ENCODE assay signal across 17 cellular contexts in genomic region chr4:173446416-173446815, GRCh38. TPM values are rescaled to one million over a fixed set of nuclear protein-coding genes. Genes with fewer than 3 reads are reported as not detected.
DNase-seq lines count a peak whose midpoint lies in the region; ATAC-seq and TF ChIP-seq lines count a peak whose summit lies in the region.
"Had no signal": no experiment of that assay in that cellular context is flagged by ENCODE, and none has a peak within 500 bp of the region (broad histone marks: within the 10 kb centered on the region; RNA-seq: fewer than 3 reads in every experiment).

No MANE protein-coding gene starts in this region.

- H3K4me1 Mint-ChIP-seq in Caco-2 (ENCODE audit: low read depth, unreplicated experiment) = peaks cover 6% of the 10 kb centered on the region
- H3K4me1 Mint-ChIP-seq: central memory CD8-positive, alpha-beta T cell had no signal

- no peaks in the 10 kb centered on the region for H3K9me3 Mint-ChIP-seq in Caco-2 (ENCODE audit: unreplicated experiment)
- H3K9me3 Mint-ChIP-seq: central memory CD8-positive, alpha-beta T cell had no signal

- POLR2A ChIA-PET in Caco-2 (lab: Charles Lee) = no interaction called here

- DNase-seq in esophagus muscularis mucosa (ENCODE audit: extremely low spot score) (no peak), Right ventricle myocardium superior (no peak), GOT3 (lab: John Stamatoyannopoulos, UW) (no peak), Caco-2 (no peak)
- DNase-seq: activated CD4-positive, alpha-beta T cell treated with anti-CD3 and anti-CD28 coated beads for 48 hours; activated naive CD4-positive, alpha-beta T cell; MG63; NCI-H524; stimulated activated CD8-positive, alpha-beta memory T cell treated with anti-CD3 and anti-CD28 coated beads, Interleukin-4, amount 100 ng/mL, for 48 hours had no signal

- H3K9me3 ChIP-seq in esophagus muscularis mucosa (no peaks in the 10 kb centered on the region), Caco-2 (no peaks in the 10 kb centered on the region)
- H3K9me3 ChIP-seq: MG63 had no signal

- BruUV-seq in Caco-2 (replicated peaks; lab: Mats Ljungman, UMichigan) = no TSS peak

- H3K4me3 ChIP-seq in esophagus muscularis mucosa = no peak overlapping the region
- H3K4me3 ChIP-seq in Caco-2 (ENCODE audit: low read depth, low read length) = no peak overlapping the region
- H3K4me3 ChIP-seq: MG63 had no signal

- no peak overlapping the region for H3K27ac Mint-ChIP-seq in Caco-2 (ENCODE audit: unreplicated experiment)

- TF ChIP-seq POLR2A in esophagus muscularis mucosa (IDR thresholded peaks at IDR 0.05; ENCODE audit: low read depth) = no peak

- TF ChIP-seq CTCF in esophagus muscularis mucosa (IDR thresholded peaks at IDR 0.05) = no peak
- no peak for TF ChIP-seq CTCF in Caco-2 (IDR thresholded peaks at IDR 0.05; ENCODE audit: insufficient read depth in 1 of 2, low read depth in 1 of 2, low read length in 1 of 2, severe bottlenecking in 1 of 2, unreplicated experiment in 1 of 2)

- no peak overlapping the region for H3K27ac ChIP-seq in esophagus muscularis mucosa (replicated peaks in 1 of 4)
- H3K27ac ChIP-seq: HL-60 had no signal

- intact Hi-C loops in esophagus muscularis mucosa (cut with DNase I) (no loop called here), Right ventricle myocardium superior (cut with DNase I) (loop anchor here (5.0 kb wide), 1 partner anchor 41 kb away; no protein-coding TSS in a partner anchor), Caco-2 (cut with micrococcal nuclease; ENCODE audit: unreplicated experiment) (no loop called here)

- 100% methylated on average over 1 of the region's 1 CpG for WGBS in esophagus muscularis mucosa

- no peaks in the 10 kb centered on the region for H3K27me3 ChIP-seq in esophagus muscularis mucosa
- no peaks in the 10 kb centered on the region for H3K27me3 ChIP-seq in Caco-2 (replicated peaks; ENCODE audit: control insufficient read depth, insufficient read depth, low read length)
- H3K27me3 ChIP-seq: MG63 had no signal

- H3K4me3 Mint-ChIP-seq in Caco-2 (ENCODE audit: unreplicated experiment) = no peak overlapping the region
- H3K4me3 Mint-ChIP-seq: central memory CD8-positive, alpha-beta T cell; neural crest cell had no signal

- H3K36me3 ChIP-seq in esophagus muscularis mucosa = no peaks in the 10 kb centered on the region
- H3K36me3 ChIP-seq in Caco-2 (ENCODE audit: control insufficient read depth, insufficient read depth, low read length) = no peaks in the 10 kb centered on the region
- H3K36me3 ChIP-seq: MG63 had no signal

- no peaks in the 10 kb centered on the region for H3K36me3 Mint-ChIP-seq in Caco-2 (ENCODE audit: insufficient read depth, unreplicated experiment)

- no peaks in the 10 kb centered on the region for H3K27me3 Mint-ChIP-seq in Caco-2 (ENCODE audit: insufficient read depth, unreplicated experiment)
- H3K27me3 Mint-ChIP-seq: central memory CD8-positive, alpha-beta T cell had no signal

- peaks cover 17 to 25% (median 22%) of the 10 kb centered on the region in 4 donors for H3K4me1 ChIP-seq in esophagus muscularis mucosa
- 0 out of 2 replicates have a peak, but pooled peaks cover 5% of the 10 kb centered on the region for H3K4me1 ChIP-seq in Caco-2

- CTCF ChIA-PET in Caco-2 (lab: Charles Lee) = no interaction called here

- peak; percentile 95 for ATAC-seq in GM18502 (IDR thresholded peaks at IDR 0.05; ENCODE audit: poor library complexity, unreplicated experiment)
- ATAC-seq in GM19455 (IDR thresholded peaks at IDR 0.05; ENCODE audit: unreplicated experiment) = peak; percentile 90
- peak; percentile 86 for ATAC-seq in HG02852 (IDR thresholded peaks at IDR 0.05; ENCODE audit: unreplicated experiment)
- ATAC-seq in HG03460 (IDR thresholded peaks at IDR 0.05; ENCODE audit: unreplicated experiment) = peak; percentile 81
- no peak for ATAC-seq in Right ventricle myocardium superior (ENCODE audit: poor library complexity)

- TF ChIP-seq EP300 in esophagus muscularis mucosa (IDR thresholded peaks at IDR 0.05) = no peak

RNA-seq across cellular contexts. Expression of gene SCRG1, which starts 47.5 kb away (rescaled TPM):
- 1 to 10 TPM; 2.3 to 3.0 (median 2.7) TPM for total RNA-seq in esophagus muscularis mucosa
- 0.08 TPM for total RNA-seq in Right ventricle myocardium superior
- total RNA-seq in Caco-2 (2022) = not detected in 2 replicates
- total RNA-seq: G401 had no signal
